Comparison of ENCODE assay signal across 38 cellular contexts in genomic region chr5:114928644-114929462, GRCh38.
"Had no signal": no experiment of that assay in that cellular context is flagged by ENCODE, and none has a peak within 500 bp of the region (broad histone marks: within the 10 kb centered on the region; RNA-seq: fewer than 3 reads in every experiment).

No MANE protein-coding gene starts in this region.

- FAIRE-seq: bronchial epithelial cell, TTC549 had no signal

- H3K9me3 ChIP-seq: ascending aorta had no signal

- H3K27me3 Mint-ChIP-seq: activated B cell treated with CpG ODN at 0.5 μM for 24 hours; activated CD4-positive, alpha-beta memory T cell treated with anti-CD3 and anti-CD28 coated beads, Interleukin-2, amount 10 ng/mL, durations not matched to agents 7 days and 5 days; activated CD4-positive, alpha-beta T cell treated with anti-CD3 and anti-CD28 coated beads for 36 hours; activated CD4-positive, alpha-beta T cell treated with anti-CD3 and anti-CD28 coated beads, Interleukin-2, amount 10 ng/mL, durations not matched to agents 7 days and 5 days; activated CD8-positive, alpha-beta memory T cell treated with anti-CD3 and anti-CD28 coated beads, Interleukin-2, amount 10 ng/mL, durations not matched to agents 7 days and 5 days; activated naive CD4-positive, alpha-beta T cell treated with anti-CD3 and anti-CD28 coated beads, Interleukin-2, amount 10 ng/mL, durations not matched to agents 7 days and 5 days; activated naive CD4-positive, alpha-beta T cell treated with anti-CD3 and anti-CD28 coated beads, Interleukin-2, amount 50 U/mL, for 24 hours; activated naive CD8-positive, alpha-beta T cell; activated naive CD8-positive, alpha-beta T cell treated with anti-CD3 and anti-CD28 coated beads, Interleukin-2, amount 10 ng/mL, durations not matched to agents 7 days and 5 days; activated naive CD8-positive, alpha-beta T cell treated with anti-CD3 and anti-CD28 coated beads, Interleukin-2, amount 50 U/mL, for 24 hours; activated T-cell treated with anti-CD3 and anti-CD28 coated beads, Interleukin-2, amount 50 U/mL, for 24 hours; brain; central memory CD8-positive, alpha-beta T cell had no signal

- ATAC-seq: activated CD4-positive, alpha-beta T cell treated with anti-CD3 and anti-CD28 coated beads for 36 hours; activated CD8-positive, alpha-beta memory T cell treated with anti-CD3 and anti-CD28 coated beads, Interleukin-2, amount 10 ng/mL, durations not matched to agents 7 days and 5 days; activated CD8-positive, alpha-beta T cell treated with anti-CD3 and anti-CD28 coated beads, Interleukin-2, amount 10 ng/mL, durations not matched to agents 7 days and 5 days; activated naive CD8-positive, alpha-beta T cell treated with anti-CD3 and anti-CD28 coated beads, Interleukin-2, amount 50 U/mL, for 24 hours had no signal

- H3K4me1 Mint-ChIP-seq: activated B cell treated with CpG ODN at 0.5 μM for 24 hours; activated CD4-positive, alpha-beta memory T cell treated with anti-CD3 and anti-CD28 coated beads, Interleukin-2, amount 10 ng/mL, durations not matched to agents 7 days and 5 days; activated CD4-positive, alpha-beta T cell treated with anti-CD3 and anti-CD28 coated beads for 36 hours; activated CD4-positive, alpha-beta T cell treated with anti-CD3 and anti-CD28 coated beads, Interleukin-2, amount 10 ng/mL, durations not matched to agents 7 days and 5 days; activated CD8-positive, alpha-beta memory T cell treated with anti-CD3 and anti-CD28 coated beads, Interleukin-2, amount 10 ng/mL, durations not matched to agents 7 days and 5 days; activated naive CD4-positive, alpha-beta T cell treated with anti-CD3 and anti-CD28 coated beads, Interleukin-2, amount 10 ng/mL, durations not matched to agents 7 days and 5 days; activated naive CD4-positive, alpha-beta T cell treated with anti-CD3 and anti-CD28 coated beads, Interleukin-2, amount 50 U/mL, for 24 hours; activated naive CD8-positive, alpha-beta T cell treated with anti-CD3 and anti-CD28 coated beads, Interleukin-2, amount 10 ng/mL, durations not matched to agents 7 days and 5 days; activated naive CD8-positive, alpha-beta T cell treated with anti-CD3 and anti-CD28 coated beads, Interleukin-2, amount 50 U/mL, for 24 hours; brain; central memory CD8-positive, alpha-beta T cell had no signal

- H3K27me3 ChIP-seq: ascending aorta, cardiac muscle cell had no signal

- DNase-seq: activated B cell treated with CpG ODN at 0.5 μM for 24 hours; activated CD4-positive, alpha-beta memory T cell treated with anti-CD3 and anti-CD28 coated beads, Interleukin-2, amount 10 ng/mL, durations not matched to agents 7 days and 5 days; activated CD4-positive, alpha-beta T cell treated with anti-CD3 and anti-CD28 coated beads for 36 hours; activated CD4-positive, alpha-beta T cell treated with anti-CD3 and anti-CD28 coated beads for 48 hours; activated CD4-positive, alpha-beta T cell treated with anti-CD3 and anti-CD28 coated beads, Interleukin-2, amount 10 ng/mL, durations not matched to agents 7 days and 5 days; activated CD4-positive, alpha-beta T cell treated with anti-CD3 and anti-CD28 coated beads, Interleukin-2, amount 50 U/mL, for 48 hours; activated CD4-positive, CD25-positive, alpha-beta regulatory T cell treated with anti-CD3 and anti-CD28 coated beads, Interleukin-2, amount 50 U/mL, for 72 hours; activated CD8-positive, alpha-beta memory T cell treated with anti-CD3 and anti-CD28 coated beads for 24 hours; activated CD8-positive, alpha-beta memory T cell treated with anti-CD3 and anti-CD28 coated beads, Interleukin-2, amount 10 ng/mL, durations not matched to agents 7 days and 5 days; activated CD8-positive, alpha-beta memory T cell treated with anti-CD3 and anti-CD28 coated beads, Interleukin-2, amount 50 U/mL, for 48 hours; activated CD8-positive, alpha-beta T cell treated with anti-CD3 and anti-CD28 coated beads, Interleukin-2, amount 10 ng/mL, durations not matched to agents 7 days and 5 days; activated effector memory CD4-positive, alpha-beta T cell treated with Interleukin-2 at 50 U/mL for 16 hours; activated gamma-delta T cell; activated naive CD4-positive, alpha-beta T cell treated with anti-CD3 and anti-CD28 coated beads, Interleukin-2, amount 10 ng/mL, durations not matched to agents 7 days and 5 days; activated naive CD4-positive, alpha-beta T cell treated with Interleukin-2 at 50 U/mL for 16 hours; activated naive CD8-positive, alpha-beta T cell treated with anti-CD3 and anti-CD28 coated beads, Interleukin-2, amount 10 ng/mL, durations not matched to agents 7 days and 5 days; activated naive CD8-positive, alpha-beta T cell treated with anti-CD3 and anti-CD28 coated beads, Interleukin-2, amount 50 U/mL, for 24 hours; activated T-cell treated with anti-CD3 and anti-CD28 coated beads, Interleukin-2, amount 50 U/mL, for 24 hours; activated T-cell treated with anti-CD3 and anti-CD28 coated beads, Interleukin-2, amount 50 U/mL, for 48 hours; amygdala; anterior cingulate cortex; caudate nucleus; cerebellar nuclear complex; T-helper 1 cell; T-helper 2 cell; T-helper 9 cell had no signal

- H3K36me3 Mint-ChIP-seq: activated CD8-positive, alpha-beta memory T cell treated with anti-CD3 and anti-CD28 coated beads, Interleukin-2, amount 10 ng/mL, durations not matched to agents 7 days and 5 days; activated naive CD4-positive, alpha-beta T cell treated with anti-CD3 and anti-CD28 coated beads, Interleukin-2, amount 10 ng/mL, durations not matched to agents 7 days and 5 days; activated naive CD4-positive, alpha-beta T cell treated with anti-CD3 and anti-CD28 coated beads, Interleukin-2, amount 50 U/mL, for 24 hours; activated naive CD8-positive, alpha-beta T cell; activated naive CD8-positive, alpha-beta T cell treated with anti-CD3 and anti-CD28 coated beads, Interleukin-2, amount 10 ng/mL, durations not matched to agents 7 days and 5 days; brain had no signal

- H3K4me3 ChIP-seq: ascending aorta, cardiac muscle cell had no signal

- H3K27ac ChIP-seq: ascending aorta, cardiac muscle cell, VCaP had no signal

- H3K36me3 ChIP-seq: ascending aorta, cardiac muscle cell had no signal

- H3K9me3 Mint-ChIP-seq: activated B cell treated with CpG ODN at 0.5 μM for 24 hours; activated CD4-positive, alpha-beta T cell treated with anti-CD3 and anti-CD28 coated beads, Interleukin-2, amount 10 ng/mL, durations not matched to agents 7 days and 5 days; activated naive CD4-positive, alpha-beta T cell treated with anti-CD3 and anti-CD28 coated beads, Interleukin-2, amount 10 ng/mL, durations not matched to agents 7 days and 5 days; activated T-helper 2 cell treated with anti-CD3 and anti-CD28 coated beads, Interferon-gamma antibody, Interleukin-2, Interleukin-4, amounts not matched to agents 10 μg/mL and 5 μg/mL and 100 μg/mL, durations not matched to agents 14 hours and 24 hours and 36 hours; brain; T-helper 1 cell treated with Interleukin-12 subunit alpha and Interleukin-12 subunit beta and Interleukin-4 antibody, amounts not matched to agents 30 μg/mL and 1 μg/mL, for 36 hours had no signal

- H3K4me1 ChIP-seq: ascending aorta had no signal

- H3K27ac Mint-ChIP-seq: activated B cell treated with CpG ODN at 0.5 μM for 24 hours; activated CD4-positive, alpha-beta memory T cell treated with anti-CD3 and anti-CD28 coated beads, Interleukin-2, amount 10 ng/mL, durations not matched to agents 7 days and 5 days; activated CD4-positive, alpha-beta T cell treated with anti-CD3 and anti-CD28 coated beads for 36 hours; activated CD4-positive, alpha-beta T cell treated with anti-CD3 and anti-CD28 coated beads, Interleukin-2, amount 10 ng/mL, durations not matched to agents 7 days and 5 days; activated CD8-positive, alpha-beta memory T cell treated with anti-CD3 and anti-CD28 coated beads, Interleukin-2, amount 10 ng/mL, durations not matched to agents 7 days and 5 days; activated CD8-positive, alpha-beta T cell treated with anti-CD3 and anti-CD28 coated beads, Interleukin-2, amount 10 ng/mL, durations not matched to agents 7 days and 5 days; activated naive CD4-positive, alpha-beta T cell treated with anti-CD3 and anti-CD28 coated beads, Interleukin-2, amount 10 ng/mL, durations not matched to agents 7 days and 5 days; activated naive CD4-positive, alpha-beta T cell treated with anti-CD3 and anti-CD28 coated beads, Interleukin-2, amount 50 U/mL, for 24 hours; activated naive CD8-positive, alpha-beta T cell; activated naive CD8-positive, alpha-beta T cell treated with anti-CD3 and anti-CD28 coated beads, Interleukin-2, amount 10 ng/mL, durations not matched to agents 7 days and 5 days; activated naive CD8-positive, alpha-beta T cell treated with anti-CD3 and anti-CD28 coated beads, Interleukin-2, amount 50 U/mL, for 24 hours; activated T-cell treated with anti-CD3 and anti-CD28 coated beads, Interleukin-2, amount 50 U/mL, for 24 hours; activated T-helper 2 cell treated with anti-CD3 and anti-CD28 coated beads, Interferon-gamma antibody, Interleukin-2, Interleukin-4, amounts not matched to agents 10 μg/mL and 5 μg/mL and 100 μg/mL, durations not matched to agents 14 hours and 24 hours and 36 hours; brain; T-helper 1 cell treated with Interleukin-12 subunit alpha and Interleukin-12 subunit beta and Interleukin-4 antibody, amounts not matched to agents 30 μg/mL and 1 μg/mL, for 36 hours; T-helper 2 cell treated with Interferon-gamma antibody and Interleukin-4, amounts not matched to agents 5 μg/mL and 100 μg/mL, for 36 hours had no signal

- H3K4me3 Mint-ChIP-seq: activated B cell treated with CpG ODN at 0.5 μM for 24 hours; activated CD4-positive, alpha-beta memory T cell treated with anti-CD3 and anti-CD28 coated beads, Interleukin-2, amount 10 ng/mL, durations not matched to agents 7 days and 5 days; activated CD4-positive, alpha-beta T cell treated with anti-CD3 and anti-CD28 coated beads for 36 hours; activated CD4-positive, alpha-beta T cell treated with anti-CD3 and anti-CD28 coated beads, Interleukin-2, amount 10 ng/mL, durations not matched to agents 7 days and 5 days; activated CD8-positive, alpha-beta memory T cell treated with anti-CD3 and anti-CD28 coated beads, Interleukin-2, amount 10 ng/mL, durations not matched to agents 7 days and 5 days; activated CD8-positive, alpha-beta T cell treated with anti-CD3 and anti-CD28 coated beads, Interleukin-2, amount 10 ng/mL, durations not matched to agents 7 days and 5 days; activated naive CD4-positive, alpha-beta T cell treated with anti-CD3 and anti-CD28 coated beads, Interleukin-2, amount 10 ng/mL, durations not matched to agents 7 days and 5 days; activated naive CD4-positive, alpha-beta T cell treated with anti-CD3 and anti-CD28 coated beads, Interleukin-2, amount 50 U/mL, for 24 hours; activated naive CD8-positive, alpha-beta T cell; activated naive CD8-positive, alpha-beta T cell treated with anti-CD3 and anti-CD28 coated beads, Interleukin-2, amount 10 ng/mL, durations not matched to agents 7 days and 5 days; activated naive CD8-positive, alpha-beta T cell treated with anti-CD3 and anti-CD28 coated beads, Interleukin-2, amount 50 U/mL, for 24 hours; activated T-cell treated with anti-CD3 and anti-CD28 coated beads, Interleukin-2, amount 50 U/mL, for 24 hours; brain; central memory CD8-positive, alpha-beta T cell; T-helper 1 cell treated with Interleukin-12 subunit alpha and Interleukin-12 subunit beta and Interleukin-4 antibody, amounts not matched to agents 30 μg/mL and 1 μg/mL, for 36 hours; T-helper 2 cell treated with Interferon-gamma antibody and Interleukin-4, amounts not matched to agents 5 μg/mL and 100 μg/mL, for 36 hours had no signal
